30 cellular contexts compared by ENCODE assay signal in genomic region chr14:75134644-75135043, GRCh38. TPM values are rescaled to one million over a fixed set of nuclear protein-coding genes. Genes with fewer than 3 reads are reported as not detected.
DNase-seq lines count a peak whose midpoint lies in the region; ATAC-seq and TF ChIP-seq lines count a peak whose summit lies in the region.
"Had no signal": no experiment of that assay in that cellular context is flagged by ENCODE, and none has a peak within 500 bp of the region (broad histone marks: within the 10 kb centered on the region; RNA-seq: fewer than 3 reads in every experiment).

No MANE protein-coding gene starts in this region.

- no peak for DNase-seq in natural killer cell
- DNase-seq in natural killer cell treated with Interleukin-12 subunit alpha and Interleukin-12 subunit beta and Interleukin-15 and Interleukin-18, amount 100 ng/mL, for 72 hours (ENCODE audit: low spot score) = no peak
- no peak for DNase-seq in breast epithelium (ENCODE audit: low spot score in 2 of 2)
- no peak for DNase-seq in memory B cell (ENCODE audit: low spot score in 2 of 2)
- DNase-seq in transverse colon = no peak
- DNase-seq in NCI-H2081 treated with DMSO at 0.1 percent for 48 hours (lab: John Stamatoyannopoulos, UW) = no peak
- no peak for DNase-seq in DMS153 (lab: John Stamatoyannopoulos, UW)
- DNase-seq: ACHN; activated CD4-positive, alpha-beta T cell treated with anti-CD3 and anti-CD28 coated beads for 36 hours; activated CD8-positive, alpha-beta memory T cell treated with anti-CD3 and anti-CD28 coated beads for 24 hours; activated gamma-delta T cell; activated T-cell treated with anti-CD3 and anti-CD28 coated beads for 4 hours; BE2C; dermis blood vessel endothelial cell; hippocampal formation; KG1; left cardiac atrium; MG63; NCI-H1105; NCI-H187 treated with DMSO at 0.1 percent for 48 hours; NCI-H69; right cardiac atrium; SHP77; stimulated activated CD4-positive, alpha-beta T cell treated with anti-CD3 and anti-CD28 coated beads, Interleukin-1b, Interleukin-23, amount 100 ng/mL, for 48 hours; stomach; thyroid gland had no signal

- H3K9me3 Mint-ChIP-seq in natural killer cell = no peaks in the 10 kb centered on the region
- H3K9me3 Mint-ChIP-seq in natural killer cell treated with Interleukin-12 subunit alpha and Interleukin-12 subunit beta and Interleukin-15 and Interleukin-18, amount 100 ng/mL, for 72 hours = no peaks in the 10 kb centered on the region
- no peaks in the 10 kb centered on the region for H3K9me3 Mint-ChIP-seq in memory B cell
- H3K9me3 Mint-ChIP-seq: T-helper 2 cell treated with Interferon-gamma antibody and Interleukin-4, amounts not matched to agents 5 μg/mL and 100 μg/mL, for 36 hours had no signal

- H3K27me3 ChIP-seq in breast epithelium = no peaks in the 10 kb centered on the region
- H3K27me3 ChIP-seq in transverse colon = no peaks in the 10 kb centered on the region
- H3K27me3 ChIP-seq: BE2C, MG63, stomach, thyroid gland had no signal

- intact Hi-C loops in natural killer cell (cut with micrococcal nuclease) = loop anchor here (5.0 kb wide), 1 partner anchor 428 kb away; no protein-coding TSS in a partner anchor
- intact Hi-C loops in breast epithelium (cut with DNase I; ENCODE audit: low total_unique reads) = loop anchor here (5.0 kb wide), 1 partner anchor 168 kb away; no protein-coding TSS in a partner anchor
- intact Hi-C loops in transverse colon (cut with DNase I; ENCODE audit: low total_unique reads) = loop anchor here (5.0 kb wide), 1 partner anchor 348 kb away; no protein-coding TSS in a partner anchor

- no peaks in the 10 kb centered on the region for H3K9me3 ChIP-seq in breast epithelium
- H3K9me3 ChIP-seq in transverse colon = no peaks in the 10 kb centered on the region
- H3K9me3 ChIP-seq: BE2C, MG63, stomach, thyroid gland had no signal

- H3K4me1 Mint-ChIP-seq in natural killer cell (peaks cover 30 to 35% of the 10 kb centered on the region in 2 donors), memory B cell (peaks cover 11% of the 10 kb centered on the region)
- H3K4me1 Mint-ChIP-seq in natural killer cell treated with Interleukin-12 subunit alpha and Interleukin-12 subunit beta and Interleukin-15 and Interleukin-18, amount 100 ng/mL, for 72 hours (ENCODE audit: low read depth in 2 of 2) = peaks cover 23 to 24% of the 10 kb centered on the region in 2 donors

- H3K36me3 ChIP-seq in breast epithelium (no peaks in the 10 kb centered on the region), transverse colon (peaks cover 0 to 22% (median 7%) of the 10 kb centered on the region in 4 donors)

- no peak for TF ChIP-seq EP300 in transverse colon (IDR thresholded peaks at IDR 0.05; ENCODE audit: low read depth)

- TF ChIP-seq CTCF in natural killer cell (IDR thresholded peaks at IDR 0.05) = no peak
- no peak for TF ChIP-seq CTCF in breast epithelium (IDR thresholded peaks at IDR 0.05)
- TF ChIP-seq CTCF in transverse colon (IDR thresholded peaks at IDR 0.05) = no peak

- WGBS in transverse colon (ENCODE audit: low coverage in 1 of 2), 2 donors = 76 to 78% methylated on average over 6 of the region's 6 CpGs

- H3K4me3 Mint-ChIP-seq in natural killer cell = no peak overlapping the region
- H3K4me3 Mint-ChIP-seq in natural killer cell treated with Interleukin-12 subunit alpha and Interleukin-12 subunit beta and Interleukin-15 and Interleukin-18, amount 100 ng/mL, for 72 hours = no peak overlapping the region
- no peak overlapping the region for H3K4me3 Mint-ChIP-seq in memory B cell
- H3K4me3 Mint-ChIP-seq: activated CD4-positive, alpha-beta T cell treated with anti-CD3 and anti-CD28 coated beads for 36 hours; T-helper 2 cell treated with Interferon-gamma antibody and Interleukin-4, amounts not matched to agents 5 μg/mL and 100 μg/mL, for 36 hours had no signal

- no peak for TF ChIP-seq POLR2A in breast epithelium (IDR thresholded peaks at IDR 0.05)
- TF ChIP-seq POLR2A in transverse colon (IDR thresholded peaks at IDR 0.05) = no peak

- in situ Hi-C loops in transverse colon (cut with MboI; ENCODE audit: low pct_ligation_motif_present in 1 of 4, low pct_unique_long_range_greater_than_20kb in 1 of 4, low sequenced_read_pairs in 3 of 4) = loop anchor here (5.0 to 25.0 kb wide), 4 partner anchors 168 to 353 kb away; no protein-coding TSS in a partner anchor

- H3K4me1 ChIP-seq in breast epithelium (no peaks in the 10 kb centered on the region), transverse colon (peaks cover 5 to 33% (median 9%) of the 10 kb centered on the region in 4 donors)
- H3K4me1 ChIP-seq: BE2C had no signal

- ATAC-seq in natural killer cell = no peak
- ATAC-seq in natural killer cell treated with Interleukin-12 subunit alpha and Interleukin-12 subunit beta and Interleukin-15 and Interleukin-18, amount 100 ng/mL, for 72 hours = no peak
- ATAC-seq in memory B cell (ENCODE audit: low read depth) = no peak
- ATAC-seq in GM21367 (IDR thresholded peaks at IDR 0.05; ENCODE audit: unreplicated experiment) = no peak
- ATAC-seq: activated CD4-positive, alpha-beta T cell treated with anti-CD3 and anti-CD28 coated beads for 36 hours; left cardiac atrium; right cardiac atrium had no signal

- H3K36me3 Mint-ChIP-seq in natural killer cell (peaks cover 21% of the 10 kb centered on the region), memory B cell (peaks cover 25% of the 10 kb centered on the region)
- H3K36me3 Mint-ChIP-seq in natural killer cell treated with Interleukin-12 subunit alpha and Interleukin-12 subunit beta and Interleukin-15 and Interleukin-18, amount 100 ng/mL, for 72 hours = peaks cover 19% of the 10 kb centered on the region

- H3K27me3 Mint-ChIP-seq in natural killer cell (ENCODE audit: low read depth in 2 of 2) (no peaks in the 10 kb centered on the region), memory B cell (no peaks in the 10 kb centered on the region)
- H3K27me3 Mint-ChIP-seq in natural killer cell treated with Interleukin-12 subunit alpha and Interleukin-12 subunit beta and Interleukin-15 and Interleukin-18, amount 100 ng/mL, for 72 hours = no peaks in the 10 kb centered on the region
- H3K27me3 Mint-ChIP-seq: activated CD4-positive, alpha-beta T cell treated with anti-CD3 and anti-CD28 coated beads for 36 hours had no signal

- H3K27ac Mint-ChIP-seq in natural killer cell (peak overlapping the region; percentile 72 to 77), memory B cell (peak overlapping the region; percentile 64)
- peak overlapping the region in 1 of 2 donors; percentile 67 for H3K27ac Mint-ChIP-seq in natural killer cell treated with Interleukin-12 subunit alpha and Interleukin-12 subunit beta and Interleukin-15 and Interleukin-18, amount 100 ng/mL, for 72 hours
- H3K27ac Mint-ChIP-seq: activated CD4-positive, alpha-beta T cell treated with anti-CD3 and anti-CD28 coated beads for 36 hours; T-helper 2 cell treated with Interferon-gamma antibody and Interleukin-4, amounts not matched to agents 5 μg/mL and 100 μg/mL, for 36 hours had no signal

- H3K4me3 ChIP-seq in breast epithelium (no peak overlapping the region), transverse colon (no peak overlapping the region)
- H3K4me3 ChIP-seq: lung, MG63, smooth muscle cell, stomach, thyroid gland had no signal

- H3K27ac ChIP-seq in breast epithelium (peak overlapping the region; percentile 18 to 41), transverse colon (peak overlapping the region; percentile 16 to 52 (median 24))
- H3K27ac ChIP-seq: thyroid gland had no signal

RNA-seq across cellular contexts. Expression of gene NEK9, which starts 7.8 kb away (rescaled TPM):
- 10 to 100 TPM; 64.4 to 78.7 (median 74.4) TPM for total RNA-seq in natural killer cell
- 10 to 100 TPM; 66.6 to 80.0 TPM for total RNA-seq in natural killer cell treated with Interleukin-12 subunit alpha and Interleukin-12 subunit beta and Interleukin-15 and Interleukin-18, amount 100 ng/mL, for 72 hours
- total RNA-seq in breast epithelium = 10 to 100 TPM; 52.1 to 79.2 (median 71.8) TPM
- total RNA-seq in transverse colon = 100 to 1,000 TPM in 1 of 4 donors, 10 to 100 TPM in 3; 24.4 to 121 (median 53.4) TPM

RNA-seq across cellular contexts. Expression of gene TMED10, which starts 41.8 kb away (rescaled TPM):
- total RNA-seq in natural killer cell (100 to 1,000 TPM; 216 to 244 (median 231) TPM), breast epithelium (100 to 1,000 TPM; 263 to 443 (median 285) TPM), transverse colon (100 to 1,000 TPM in 3 of 4 donors, 10 to 100 TPM in 1; 70.3 to 255 (median 244) TPM)
- 100 to 1,000 TPM; 200 to 265 TPM for total RNA-seq in natural killer cell treated with Interleukin-12 subunit alpha and Interleukin-12 subunit beta and Interleukin-15 and Interleukin-18, amount 100 ng/mL, for 72 hours
